In the genomic region with DNA sequence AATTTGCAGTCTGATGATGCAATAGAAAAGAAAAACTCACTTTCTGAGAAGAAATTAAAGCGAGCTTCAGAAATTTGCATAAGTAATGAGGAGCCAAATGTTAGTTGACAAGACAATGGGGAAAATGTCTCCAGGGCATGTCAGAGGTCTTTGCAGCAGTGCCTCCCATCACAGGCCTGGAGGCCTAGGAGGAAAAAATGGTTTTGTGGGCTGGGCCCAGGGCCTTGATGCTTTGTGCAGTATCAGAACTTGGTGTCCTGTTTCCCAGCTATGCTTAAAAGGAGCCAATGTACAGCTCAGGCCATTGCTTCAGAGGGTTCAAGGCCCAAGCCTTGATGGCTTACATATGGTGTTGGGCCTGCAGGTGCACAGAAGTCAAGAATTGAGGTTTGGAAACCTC, we compare ENCODE assay signal across 18 cellular contexts.
DNase-seq lines count a peak whose midpoint lies in the region; ATAC-seq and TF ChIP-seq lines count a peak whose summit lies in the region.
"Had no signal": no experiment of that assay in that cellular context is flagged by ENCODE, and none has a peak within 500 bp of the region (broad histone marks: within the 10 kb centered on the region; RNA-seq: fewer than 3 reads in every experiment).

No MANE protein-coding gene starts in this region.

- H3K36me3 ChIP-seq in BLaER1 = peaks cover 11% of the 10 kb centered on the region; the same call in 1 of the 2 replicates
- no peaks in the 10 kb centered on the region for H3K36me3 ChIP-seq in HEK293 (ENCODE audit: control insufficient read depth in 2 of 2, insufficient read depth in 1 of 2, low read length in 2 of 2)
- H3K36me3 ChIP-seq in esophagus muscularis mucosa = no peaks in the 10 kb centered on the region

- H3K4me3 ChIP-seq in BLaER1 (0 out of 2 replicates have a peak overlapping the region, but pooled peaks have one; percentile 17), HEK293 (ENCODE audit: low read depth, low read length) (no peak overlapping the region), esophagus muscularis mucosa (no peak overlapping the region)
- H3K4me3 ChIP-seq: GM12878 had no signal

- peak; percentile 14 for DNase-seq in esophagus muscularis mucosa (ENCODE audit: extremely low spot score)
- no peak for DNase-seq in SKM-1 treated with dmso at 0.1 percent for 144 hours (lab: John Stamatoyannopoulos, UW; ENCODE audit: unreplicated experiment)
- no peak for DNase-seq in OCI-M2 (lab: John Stamatoyannopoulos, UW; ENCODE audit: unreplicated experiment)
- DNase-seq: 8988T; CD4-positive, alpha-beta T cell; CD8-positive, alpha-beta memory T cell; DMS 273 treated with DMSO at 0.1 percent for 48 hours; DMS79; EL; GDM1; GOT3; H7; HCEC 1CT had no signal

- TF ChIP-seq POLR2A in esophagus muscularis mucosa (IDR thresholded peaks at IDR 0.05; ENCODE audit: low read depth) = no peak

- H3K4me2 ChIP-seq in BLaER1 = no peak overlapping the region

- H3K27ac ChIP-seq in BLaER1 = no peak overlapping the region
- no peak overlapping the region for H3K27ac ChIP-seq in HEK293 (ENCODE audit: extremely low read depth, low read depth, low read length)
- H3K27ac ChIP-seq in esophagus muscularis mucosa (replicated peaks in 1 of 4) = no peak overlapping the region

- intact Hi-C loops in esophagus muscularis mucosa (cut with DNase I) = no loop called here

- H4K20me1 ChIP-seq in BLaER1 = no peaks in the 10 kb centered on the region

- ATAC-seq in HG03571 (IDR thresholded peaks at IDR 0.05; ENCODE audit: unreplicated experiment) (no peak), GM19452 (IDR thresholded peaks at IDR 0.05; ENCODE audit: unreplicated experiment) (no peak)
- ATAC-seq: GM12878 had no signal

- TF ChIP-seq CTCF in HEK293 (tag by site-specific recombination; IDR thresholded peaks at IDR 0.05) (no peak), esophagus muscularis mucosa (IDR thresholded peaks at IDR 0.05) (no peak)

- H3K4me1 ChIP-seq in BLaER1 = no peaks in the 10 kb centered on the region
- H3K4me1 ChIP-seq in HEK293 (ENCODE audit: control insufficient read depth, insufficient read depth, low read length) = no peaks in the 10 kb centered on the region
- no peaks in the 10 kb centered on the region for H3K4me1 ChIP-seq in esophagus muscularis mucosa

- TF ChIP-seq EP300 in esophagus muscularis mucosa (IDR thresholded peaks at IDR 0.05) = no peak

- H3K27me3 ChIP-seq in BLaER1 = no peaks in the 10 kb centered on the region
- H3K27me3 ChIP-seq in esophagus muscularis mucosa = no peaks in the 10 kb centered on the region

- H3K9ac ChIP-seq in BLaER1 = no peak overlapping the region

- 94% methylated on average over 1 of the region's 1 CpG for WGBS in esophagus muscularis mucosa

- CTCF ChIA-PET in HEK293 (lab: Yijun Ruan, JAX) = no interaction called here

- peaks cover 98% of the 10 kb centered on the region for H3K9me3 ChIP-seq in BLaER1
- no peaks in the 10 kb centered on the region for H3K9me3 ChIP-seq in HEK293 (ENCODE audit: control insufficient read depth, insufficient read depth, low read depth, low read length)
- H3K9me3 ChIP-seq in esophagus muscularis mucosa = peaks cover 0 to 43% (median 34%) of the 10 kb centered on the region in 4 donors

- POLR2A ChIA-PET in HEK293 (lab: Yijun Ruan, JAX) = no interaction called here

TF ChIP-seq in HEK293, 187 proteins besides CTCF, POLR2A, EP300 and RAD21:
- TF ChIP-seq ZNF585B (tag by site-specific recombination; IDR thresholded peaks at IDR 0.05) = peak; percentile 88
- TF ChIP-seq, protein P1, sequence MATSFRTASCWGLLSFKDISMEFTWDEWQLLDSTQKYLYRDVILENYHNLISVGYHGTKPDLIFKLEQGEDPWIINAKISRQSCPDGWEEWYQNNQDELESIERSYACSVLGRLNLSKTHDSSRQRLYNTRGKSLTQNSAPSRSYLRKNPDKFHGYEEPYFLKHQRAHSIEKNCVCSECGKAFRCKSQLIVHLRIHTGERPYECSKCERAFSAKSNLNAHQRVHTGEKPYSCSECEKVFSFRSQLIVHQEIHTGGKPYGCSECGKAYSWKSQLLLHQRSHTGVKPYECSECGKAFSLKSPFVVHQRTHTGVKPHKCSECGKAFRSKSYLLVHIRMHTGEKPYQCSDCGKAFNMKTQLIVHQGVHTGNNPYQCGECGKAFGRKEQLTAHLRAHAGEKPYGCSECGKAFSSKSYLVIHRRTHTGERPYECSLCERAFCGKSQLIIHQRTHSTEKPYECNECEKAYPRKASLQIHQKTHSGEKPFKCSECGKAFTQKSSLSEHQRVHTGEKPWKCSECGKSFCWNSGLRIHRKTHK (tag by site-specific recombination; IDR thresholded peaks at IDR 0.05) = no peak
- TF ChIP-seq TRIM28 (IDR thresholded peaks at IDR 0.05; ENCODE audit: borderline replicate concordance, low read length) = peak; percentile 54; the same call in 1 of the 2 replicates
- TF ChIP-seq SETDB1 (IDR thresholded peaks at IDR 0.05; ENCODE audit: insufficient read length, low read length) = peak; percentile 84
TF ChIP-seq in HEK293: peak in this region for 3.
